12 cellular contexts compared by ENCODE assay signal in the genomic region with DNA sequence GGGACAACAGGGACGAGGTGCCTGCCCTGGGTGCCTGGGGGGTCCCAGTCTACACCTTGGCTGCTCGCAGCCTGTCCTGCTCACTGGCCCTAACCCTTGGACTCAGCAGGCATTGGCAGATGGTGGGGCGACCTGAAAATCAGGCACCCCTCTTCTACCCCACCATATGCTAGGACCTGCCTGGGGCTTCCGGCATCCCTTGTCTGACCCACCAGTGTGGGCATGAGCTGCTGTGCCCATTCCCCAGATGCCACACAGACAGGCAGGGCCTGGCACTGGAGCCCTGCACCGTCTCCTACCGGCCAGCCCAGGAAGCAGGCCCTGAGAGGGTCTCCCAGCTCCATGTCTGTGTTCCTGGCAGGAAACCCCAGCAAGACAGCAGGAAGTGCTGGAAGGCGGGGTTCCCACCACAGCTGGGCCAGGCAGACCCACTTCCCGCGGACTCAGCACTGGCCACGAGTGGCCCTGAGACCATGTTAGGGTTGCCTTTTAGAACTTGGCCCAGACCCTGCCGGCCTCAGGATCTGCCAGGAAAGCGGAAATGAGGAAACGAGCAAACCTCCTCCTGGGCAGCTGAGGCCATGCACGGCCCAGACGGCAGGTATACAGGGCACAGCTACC. TPM values are rescaled to one million over a fixed set of nuclear protein-coding genes. Genes with fewer than 3 reads are reported as not detected.
A peak's percentile ranks its signal among the peaks of the same experiment; 100 is the strongest.
DNase-seq lines count a peak whose midpoint lies in the region; ATAC-seq and TF ChIP-seq lines count a peak whose summit lies in the region.
"Had no signal": no experiment of that assay in that cellular context is flagged by ENCODE, and none has a peak within 500 bp of the region (broad histone marks: within the 10 kb centered on the region; RNA-seq: fewer than 3 reads in every experiment).

No MANE protein-coding gene starts in this region.

- intact Hi-C loops in heart right ventricle (cut with DNase I) (loop anchor here in 2 of 10 donors (10.0 kb wide), 1 partner anchor 324 kb away; a partner anchor contains a TSS), sigmoid colon (cut with DNase I) (loop anchor here (10.0 kb wide), 1 partner anchor 126 kb away; no protein-coding TSS in a partner anchor), Caco-2 (cut with micrococcal nuclease; ENCODE audit: unreplicated experiment) (no loop called here), Calu3 (cut with micrococcal nuclease; ENCODE audit: unreplicated experiment) (no loop called here)

- POLR2A ChIA-PET in Caco-2 (lab: Charles Lee) = no interaction called here

- ATAC-seq in activated naive CD4-positive, alpha-beta T cell treated with anti-CD3 and anti-CD28 coated beads, Interleukin-2, amount 50 U/mL, for 72 hours = no peak
- peak in 2 of 8 donors; percentile 1 to 25 for ATAC-seq in heart right ventricle
- no peak for ATAC-seq in GM21825 (IDR thresholded peaks at IDR 0.05; ENCODE audit: unreplicated experiment)

- H3K27ac ChIP-seq in heart right ventricle = peak overlapping the region in 9 of 10 donors; percentile 49 to 99 (median 84)
- H3K27ac ChIP-seq in sigmoid colon = peak overlapping the region; percentile 96 to 100 (median 98)
- no peak overlapping the region for H3K27ac ChIP-seq in GM23248

- no peak overlapping the region for H3K4me3 Mint-ChIP-seq in Caco-2 (ENCODE audit: unreplicated experiment)
- no peak overlapping the region for H3K4me3 Mint-ChIP-seq in Calu3 (ENCODE audit: low read depth, unreplicated experiment)

- no peak for DNase-seq in activated naive CD4-positive, alpha-beta T cell treated with anti-CD3 and anti-CD28 coated beads, Interleukin-2, amount 50 U/mL, for 72 hours (ENCODE audit: low spot score in 2 of 2)
- DNase-seq in heart right ventricle = peak in 1 of 2 donors; percentile 54
- peak; percentile 86 for DNase-seq in sigmoid colon
- DNase-seq in Caco-2 = no peak
- DNase-seq in Calu3 = no peak
- DNase-seq in GM23248 = no peak
- DNase-seq: erythroblast; NCI-H345; stimulated activated CD4-positive, alpha-beta T cell treated with anti-CD3 and anti-CD28 coated beads, Interleukin-2, amount 100 ng/mL, for 24 hours had no signal

- no peaks in the 10 kb centered on the region for H3K9me2 ChIP-seq in GM23248 (ENCODE audit: insufficient read depth)

- peaks cover 6% of the 10 kb centered on the region for H3K4me1 Mint-ChIP-seq in Caco-2 (ENCODE audit: low read depth, unreplicated experiment)
- H3K4me1 Mint-ChIP-seq in Calu3 (ENCODE audit: low read depth, unreplicated experiment) = peaks cover 8% of the 10 kb centered on the region

- no peak overlapping the region for H3K9ac ChIP-seq in GM23248

- no peak for TF ChIP-seq POLR2A in sigmoid colon (IDR thresholded peaks at IDR 0.05)

- peaks cover 17 to 26% of the 10 kb centered on the region in 2 donors for H3K36me3 Mint-ChIP-seq in activated naive CD4-positive, alpha-beta T cell treated with anti-CD3 and anti-CD28 coated beads, Interleukin-2, amount 50 U/mL, for 72 hours
- peaks cover 6% of the 10 kb centered on the region for H3K36me3 Mint-ChIP-seq in Caco-2 (ENCODE audit: insufficient read depth, unreplicated experiment)
- peaks cover 20% of the 10 kb centered on the region for H3K36me3 Mint-ChIP-seq in Calu3 (ENCODE audit: insufficient read depth, unreplicated experiment)
- H3K36me3 Mint-ChIP-seq: IgD-negative memory B cell had no signal

- H3K27ac Mint-ChIP-seq in activated naive CD4-positive, alpha-beta T cell treated with anti-CD3 and anti-CD28 coated beads, Interleukin-2, amount 50 U/mL, for 72 hours = peak overlapping the region; percentile 88 to 97
- no peak overlapping the region for H3K27ac Mint-ChIP-seq in Caco-2 (ENCODE audit: unreplicated experiment)
- H3K27ac Mint-ChIP-seq in Calu3 (ENCODE audit: unreplicated experiment) = no peak overlapping the region
- H3K27ac Mint-ChIP-seq: IgD-negative memory B cell had no signal

- H3K27me3 Mint-ChIP-seq in Caco-2 (ENCODE audit: insufficient read depth, unreplicated experiment) (no peaks in the 10 kb centered on the region), Calu3 (ENCODE audit: unreplicated experiment) (no peaks in the 10 kb centered on the region)

- H3K4me3 ChIP-seq in heart right ventricle (peak overlapping the region in 6 of 10 donors; percentile 14 to 97 (median 51)), sigmoid colon (peak overlapping the region in 2 of 4 donors; percentile 95 to 97), Caco-2 (ENCODE audit: low read depth, low read length) (no peak overlapping the region), GM23248 (no peak overlapping the region)

- H4K20me1 ChIP-seq in GM23248 (ENCODE audit: insufficient read depth) = no peaks in the 10 kb centered on the region

- no peak overlapping the region for H2AFZ ChIP-seq in GM23248

- CTCF ChIA-PET in Caco-2 (lab: Charles Lee) (no interaction called here), Calu3 (lab: Charles Lee) (interaction anchor here (0.6 kb wide), 1 partner anchor 107 kb away, joined by 7 read pairs; no protein-coding TSS in a partner anchor)

- BruUV-seq in Caco-2 (replicated peaks; lab: Mats Ljungman, UMichigan) = no TSS peak
- no TSS peak for BruUV-seq in Calu3 (replicated peaks; lab: Mats Ljungman, UMichigan)

- TF ChIP-seq CTCF in GM12872 (IDR thresholded peaks at IDR 0.05; ENCODE audit: insufficient read depth, low read depth, low read length) (0 out of 3 replicates have a peak, but pooled peaks have one; percentile 5), heart right ventricle (IDR thresholded peaks at IDR 0.05) (peak in 1 of 9 donors; percentile 28), sigmoid colon (IDR thresholded peaks at IDR 0.05) (no peak), Caco-2 (IDR thresholded peaks at IDR 0.05; ENCODE audit: insufficient read depth in 1 of 2, low read depth in 1 of 2, low read length in 1 of 2, severe bottlenecking in 1 of 2, unreplicated experiment in 1 of 2) (no peak), Calu3 (IDR thresholded peaks at IDR 0.05; ENCODE audit: unreplicated experiment) (no peak)

- 53 to 73% methylated on average over 15 of the region's 15 CpGs for WGBS in heart right ventricle, 2 donors
- WGBS in sigmoid colon, 2 donors = 70 to 82% methylated on average over 15 of the region's 15 CpGs
- 83 to 90% methylated on average over 14 to 15 of the region's 15 CpGs for WGBS in GM23248 (ENCODE audit: low coverage in 1 of 2, low lambda C conversion rate in 2 of 2, missing lambda C conversion rate in 2 of 2), 2 experiments

- H3K4me1 ChIP-seq in heart right ventricle = peaks cover 45 to 90% (median 82%) of the 10 kb centered on the region in 9 donors
- H3K4me1 ChIP-seq in sigmoid colon = peaks cover 0 to 92% (median 88%) of the 10 kb centered on the region in 4 donors
- H3K4me1 ChIP-seq in Caco-2 = peaks cover 10% of the 10 kb centered on the region; the same call in 1 of the 2 replicates
- peaks cover 13% of the 10 kb centered on the region for H3K4me1 ChIP-seq in GM23248 (ENCODE audit: insufficient read depth)

- TF ChIP-seq EP300 in sigmoid colon (IDR thresholded peaks at IDR 0.05) = no peak

- H3K9me3 ChIP-seq in heart right ventricle = no peaks in the 10 kb centered on the region
- no peaks in the 10 kb centered on the region for H3K9me3 ChIP-seq in sigmoid colon
- no peaks in the 10 kb centered on the region for H3K9me3 ChIP-seq in Caco-2
- H3K9me3 ChIP-seq in GM23248 (ENCODE audit: low read depth) = no peaks in the 10 kb centered on the region

- H3K27me3 ChIP-seq in heart right ventricle = no peaks in the 10 kb centered on the region
- H3K27me3 ChIP-seq in sigmoid colon = no peaks in the 10 kb centered on the region
- no peaks in the 10 kb centered on the region for H3K27me3 ChIP-seq in Caco-2 (replicated peaks; ENCODE audit: control insufficient read depth, insufficient read depth, low read length)
- H3K27me3 ChIP-seq in GM23248 (replicated peaks; ENCODE audit: insufficient read depth) = no peaks in the 10 kb centered on the region

- no peaks in the 10 kb centered on the region for H3F3A ChIP-seq in GM23248 (ENCODE audit: insufficient read depth)

- H3K4me2 ChIP-seq in GM23248 (ENCODE audit: unreplicated experiment) = no peak overlapping the region

- 0 out of 2 replicates have a peak, but pooled peaks cover 9% of the 10 kb centered on the region for H3K79me2 ChIP-seq in GM23248 (ENCODE audit: insufficient read depth)

- no peaks in the 10 kb centered on the region for H3K9me3 Mint-ChIP-seq in activated naive CD4-positive, alpha-beta T cell treated with anti-CD3 and anti-CD28 coated beads, Interleukin-2, amount 50 U/mL, for 72 hours
- H3K9me3 Mint-ChIP-seq in Caco-2 (ENCODE audit: unreplicated experiment) = no peaks in the 10 kb centered on the region
- no peaks in the 10 kb centered on the region for H3K9me3 Mint-ChIP-seq in Calu3 (ENCODE audit: low read depth, unreplicated experiment)
- H3K9me3 Mint-ChIP-seq: IgD-negative memory B cell had no signal

- peaks cover 0 to 22% (median 0%) of the 10 kb centered on the region in 9 donors for H3K36me3 ChIP-seq in heart right ventricle
- H3K36me3 ChIP-seq in sigmoid colon = no peaks in the 10 kb centered on the region
- no peaks in the 10 kb centered on the region; the same call in 1 of the 2 replicates for H3K36me3 ChIP-seq in Caco-2 (ENCODE audit: control insufficient read depth, insufficient read depth, low read length)
- no peaks in the 10 kb centered on the region for H3K36me3 ChIP-seq in GM23248 (ENCODE audit: low read depth)

- in situ Hi-C loops in GM23248 (cut with MboI) = no loop called here

RNA-seq across cellular contexts. Expression of a gene that starts 3.1 kb away (rescaled TPM):
- total RNA-seq in activated naive CD4-positive, alpha-beta T cell treated with anti-CD3 and anti-CD28 coated beads, Interleukin-2, amount 50 U/mL, for 72 hours = 10 to 100 TPM; 81.0 to 84.8 TPM
- total RNA-seq in heart right ventricle (10 to 100 TPM; 35.5 to 77.1 (median 41.3) TPM), sigmoid colon (100 to 1,000 TPM in 1 of 4 donors, 10 to 100 TPM in 3; 56.5 to 116 (median 69.6) TPM), Caco-2 (2022) (29.5 and 35.6 TPM in 2 replicates), Calu3 (2022) (12.6 and 15.2 TPM in 2 replicates)
- polyA plus RNA-seq in heart right ventricle (10 to 100 TPM; 39.8 to 50.3 TPM), sigmoid colon (10 to 100 TPM; 28.9 to 58.7 (median 53.5) TPM), GM23248 (2016; fragmentation: Nextera tagmentation; extraction: Ambion mirVana) (42.9 and 44.2 TPM in 2 replicates)
- 19.1 and 24.9 TPM in 2 replicates for total RNA-seq in GM23248 (2014; rRNA removed; shearing (Covaris generic))

RNA-seq across cellular contexts. Expression of a gene that starts 35.0 kb away (rescaled TPM):
- total RNA-seq in activated naive CD4-positive, alpha-beta T cell treated with anti-CD3 and anti-CD28 coated beads, Interleukin-2, amount 50 U/mL, for 72 hours = 10 to 100 TPM; 58.1 to 82.6 TPM
- total RNA-seq in heart right ventricle (10 to 100 TPM; 22.3 to 33.7 (median 25.9) TPM), sigmoid colon (10 to 100 TPM; 51.2 to 88.4 (median 85.0) TPM), Caco-2 (2022) (10.6 and 11.4 TPM in 2 replicates), Calu3 (2022) (26.1 and 26.4 TPM in 2 replicates)
- polyA plus RNA-seq in heart right ventricle (10 to 100 TPM; 41.9 to 47.3 TPM), sigmoid colon (10 to 100 TPM; 56.8 to 87.2 (median 66.1) TPM), GM23248 (2016; fragmentation: Nextera tagmentation; extraction: Ambion mirVana) (58.6 and 69.5 TPM in 2 replicates)
- total RNA-seq in GM23248 (2014; rRNA removed; shearing (Covaris generic)) = 48.8 and 54.1 TPM in 2 replicates

RNA-seq across cellular contexts. Expression of a gene that starts 53.0 kb away (rescaled TPM):
- total RNA-seq in activated naive CD4-positive, alpha-beta T cell treated with anti-CD3 and anti-CD28 coated beads, Interleukin-2, amount 50 U/mL, for 72 hours = 1 to 10 TPM; 2.6 to 3.8 TPM
- 100 to 1,000 TPM; 138 to 236 (median 200) TPM for total RNA-seq in heart right ventricle
- 100 to 1,000 TPM in 1 of 2 donors, 10 to 100 TPM in 1; 16.6 to 115 TPM for polyA plus RNA-seq in heart right ventricle
- 10 to 100 TPM; 16.0 to 95.8 (median 29.0) TPM for total RNA-seq in sigmoid colon
- polyA plus RNA-seq in sigmoid colon = 10 to 100 TPM; 12.6 to 80.1 (median 19.0) TPM
- total RNA-seq in Caco-2 (2022) = 21.7 and 23.4 TPM in 2 replicates
- 81.2 and 85.7 TPM in 2 replicates for total RNA-seq in Calu3 (2022)
- total RNA-seq in GM23248 (2014; rRNA removed; shearing (Covaris generic)) = not detected in 2 replicates
- polyA plus RNA-seq in GM23248 (2016; fragmentation: Nextera tagmentation; extraction: Ambion mirVana) = not detected in 2 replicates

Comparison
In these comparisons a context has a peak if more than half of its experiments do, and no peak if none do; other contexts are left out.
1. H3K27ac Mint-ChIP-seq: peak in activated naive CD4-positive, alpha-beta T cell treated with anti-CD3 and anti-CD28 coated beads, Interleukin-2, amount 50 U/mL, for 72 hours (2 of 2); none in Caco-2 (single experiment) and Calu3 (single experiment).
2. H3K4me3 ChIP-seq: peak in heart right ventricle (6 of 10); none in Caco-2 (single experiment) and GM23248 (single experiment).